ENCODE assay signal across 27 cellular contexts in the genomic region with DNA sequence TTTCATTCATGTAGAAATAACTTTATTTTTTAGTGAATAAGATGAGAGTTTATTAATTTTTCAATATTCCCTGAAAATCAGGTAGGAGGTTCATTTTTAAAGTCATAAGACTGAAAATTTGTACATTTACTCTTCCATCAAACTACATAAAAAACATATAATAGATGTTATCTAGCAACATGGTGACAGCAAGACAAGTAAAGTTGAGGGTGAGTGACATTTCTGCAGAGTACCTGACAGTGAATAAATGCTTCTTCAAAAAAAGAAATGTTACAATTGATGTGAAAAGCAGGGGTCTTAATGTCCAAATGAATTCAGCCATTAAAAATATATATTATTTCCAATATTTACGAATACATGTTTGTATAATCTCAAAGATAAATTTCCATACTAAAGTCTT.
DNase-seq lines count a peak whose midpoint lies in the region; TF ChIP-seq lines count a peak whose summit lies in the region.
"Had no signal": no experiment of that assay in that cellular context is flagged by ENCODE, and none has a peak within 500 bp of the region (broad histone marks: within the 10 kb centered on the region; RNA-seq: fewer than 3 reads in every experiment).

No MANE protein-coding gene starts in this region.

- TF ChIP-seq CTCF in neural cell (IDR thresholded peaks at IDR 0.05; ENCODE audit: poor library complexity, severe bottlenecking) (no peak), left ventricle myocardium inferior (IDR thresholded peaks at IDR 0.05; ENCODE audit: borderline replicate concordance) (no peak)

- H3K9me2 ChIP-seq in neural cell (ENCODE audit: insufficient read depth, low read length), result no peaks in the 10 kb centered on the region

- H4K20me1 ChIP-seq in neural cell (ENCODE audit: insufficient read depth), result no peaks in the 10 kb centered on the region
- H4K20me1 ChIP-seq: BLaER1; BLaER1 treated with 17β-estradiol and CSF1 and Interleukin-3, amounts not matched to agents 10 nM and 100 nM had no signal

- DNase-seq in left ventricle myocardium inferior, result no peak
- DNase-seq: 8988T; ACHN; AML-193; BE2C; C1 segment of cervical spinal cord; Caco-2; Calu3; CD4-positive, alpha-beta memory T cell; CD4-positive, alpha-beta T cell; CD4-positive, CD25-positive, alpha-beta regulatory T cell; CD8-positive, alpha-beta memory T cell; CD8-positive, alpha-beta T cell; COR-L47; DMS 273 treated with DMSO at 0.1 percent for 48 hours; DMS153; DMS53; DMS79; DMS79 treated with DMSO at 0.1 percent for 48 hours; DND-41; EL had no signal

- no peaks in the 10 kb centered on the region for H3K27me3 ChIP-seq in neural cell (ENCODE audit: insufficient read depth, low read depth, low read length)
- H3K27me3 ChIP-seq in left ventricle myocardium inferior (ENCODE audit: low read depth), result no peaks in the 10 kb centered on the region
- H3K27me3 ChIP-seq: BE2C; BLaER1; BLaER1 treated with 17β-estradiol and CSF1 and Interleukin-3, amounts not matched to agents 10 nM and 100 nM had no signal

- no peak overlapping the region for H2AFZ ChIP-seq in neural cell (ENCODE audit: low read depth, low read length)

- H3K36me3 ChIP-seq in neural cell (ENCODE audit: insufficient read depth, low read length) (no peaks in the 10 kb centered on the region), left ventricle myocardium inferior (no peaks in the 10 kb centered on the region)
- H3K36me3 ChIP-seq: BE2C had no signal

- H3K9me3 ChIP-seq in neural cell (ENCODE audit: low read length) (no peaks in the 10 kb centered on the region), left ventricle myocardium inferior (replicated peaks) (peaks cover 20% of the 10 kb centered on the region)
- H3K9me3 ChIP-seq: A549, BE2C, Caco-2 had no signal

- H3K4me1 ChIP-seq in left ventricle myocardium inferior, result no peaks in the 10 kb centered on the region
- H3K4me1 ChIP-seq: A549; BE2C; BLaER1 treated with 17β-estradiol and CSF1 and Interleukin-3, amounts not matched to agents 10 nM and 100 nM; Caco-2 had no signal

- no peak for TF ChIP-seq RAD21 in neural cell (conservative IDR thresholded peaks at IDR 0.05)

- TF ChIP-seq EP300 in neural cell (conservative IDR thresholded peaks at IDR 0.05; ENCODE audit: poor library complexity, severe bottlenecking), result peak; percentile 96

- H3K9ac ChIP-seq in neural cell (ENCODE audit: low read length), result no peak overlapping the region
- H3K9ac ChIP-seq: BLaER1; BLaER1 treated with 17β-estradiol and CSF1 and Interleukin-3, amounts not matched to agents 10 nM and 100 nM had no signal

- H3K27ac ChIP-seq in neural cell (ENCODE audit: low read length) (no peak overlapping the region), left ventricle myocardium inferior (replicated peaks) (no peak overlapping the region)
- H3K27ac ChIP-seq: 22Rv1; A549; BLaER1; BLaER1 treated with 17β-estradiol and CSF1 and Interleukin-3, amounts not matched to agents 10 nM and 100 nM; C4-2B had no signal

- no peak overlapping the region for H3K4me3 ChIP-seq in neural cell (ENCODE audit: low read length)
- no peak overlapping the region for H3K4me3 ChIP-seq in left ventricle myocardium inferior
- H3K4me3 ChIP-seq: A549; BLaER1; BLaER1 treated with 17β-estradiol and CSF1 and Interleukin-3, amounts not matched to agents 10 nM and 100 nM had no signal

- H3F3A ChIP-seq in neural cell (ENCODE audit: insufficient read depth, low read length, poor library complexity, severe bottlenecking), result no peaks in the 10 kb centered on the region

- no peaks in the 10 kb centered on the region for H3K79me2 ChIP-seq in neural cell (replicated peaks; ENCODE audit: insufficient read depth, low read length)

- intact Hi-C loops in left ventricle myocardium inferior (cut with micrococcal nuclease), result no loop called here

- H3K4me2 ChIP-seq in neural cell (ENCODE audit: low read length), result no peak overlapping the region
- H3K4me2 ChIP-seq: A549; BLaER1; BLaER1 treated with 17β-estradiol and CSF1 and Interleukin-3, amounts not matched to agents 10 nM and 100 nM had no signal

TF ChIP-seq in neural cell, 6 proteins besides CTCF, POLR2A, EP300 and RAD21:
- TF ChIP-seq MXI1 (conservative IDR thresholded peaks at IDR 0.05; ENCODE audit: poor library complexity, severe bottlenecking) (no peak), SMC3 (conservative IDR thresholded peaks at IDR 0.05; ENCODE audit: poor library complexity) (no peak), POLR2AphosphoS5 (IDR thresholded peaks at IDR 0.05) (peak; percentile 80), EZH2 (IDR thresholded peaks at IDR 0.05; ENCODE audit: borderline replicate concordance, insufficient read depth, low read length, poor library complexity, severe bottlenecking) (no peak)
TF ChIP-seq in neural cell: peak in this region for 1.
